In the genomic region with DNA sequence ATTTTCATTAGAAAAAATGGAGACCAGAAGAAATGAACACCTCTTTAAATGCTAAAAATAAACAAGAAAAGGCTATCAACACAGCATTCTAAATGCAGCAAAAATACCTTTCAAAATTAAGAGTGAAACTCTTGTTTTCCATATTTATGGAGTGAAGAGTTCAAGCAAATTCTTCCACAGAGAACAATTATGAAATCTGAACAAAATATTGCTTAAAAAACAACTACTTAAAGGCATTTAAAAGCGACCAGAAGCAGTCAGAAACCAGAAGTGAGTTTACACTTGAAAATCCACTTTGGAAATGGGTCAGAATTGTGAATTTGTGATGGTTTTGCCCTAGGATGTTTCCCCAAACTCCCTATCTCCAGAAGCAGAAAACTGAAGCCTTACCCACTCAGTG, we compare ENCODE assay signal across 9 cellular contexts.
"Had no signal": no experiment of that assay in that cellular context is flagged by ENCODE, and none has a peak within 500 bp of the region (broad histone marks: within the 10 kb centered on the region; RNA-seq: fewer than 3 reads in every experiment).

No MANE protein-coding gene starts in this region.

- H3K4me3 ChIP-seq: GM23248, GM23338, HAP-1 had no signal

- H3K4me1 ChIP-seq: HAP-1 had no signal

- H3K9me3 ChIP-seq: HAP-1 had no signal

- H3K9ac ChIP-seq: GM23248 had no signal

- ATAC-seq: GM23338, HCT116 had no signal

- DNase-seq: GM23248, GOT3, H7, H9, HCEC 1CT, HFFc6 had no signal

- H3K36me3 ChIP-seq: HAP-1 had no signal
